17 cellular contexts compared by ENCODE assay signal in genomic region chr12:84954415-84954814, GRCh38. TPM values are rescaled to one million over a fixed set of nuclear protein-coding genes. Genes with fewer than 3 reads are reported as not detected.
DNase-seq lines count a peak whose midpoint lies in the region; ATAC-seq and TF ChIP-seq lines count a peak whose summit lies in the region.
"Had no signal": no experiment of that assay in that cellular context is flagged by ENCODE, and none has a peak within 500 bp of the region (broad histone marks: within the 10 kb centered on the region; RNA-seq: fewer than 3 reads in every experiment).

No MANE protein-coding gene starts in this region.

- peak; percentile 13 for DNase-seq in epithelial cell of esophagus (ENCODE audit: low read depth)
- DNase-seq in RKO (ENCODE audit: low spot score), result no peak
- no peak for DNase-seq in posterior vena cava (ENCODE audit: low spot score)
- DNase-seq: ACHN; BE2C; C1 segment of cervical spinal cord; Caco-2; CD4-positive, CD25-positive, alpha-beta regulatory T cell; H9; Karpas-422; KBM-7 had no signal

- H3K4me3 ChIP-seq in epithelial cell of esophagus (ENCODE audit: low read length), result no peak overlapping the region

- ATAC-seq in GM19351 (IDR thresholded peaks at IDR 0.05; ENCODE audit: unreplicated experiment) (peak; percentile 53), HG02870 (IDR thresholded peaks at IDR 0.05; ENCODE audit: unreplicated experiment) (peak; percentile 63), HG03469 (IDR thresholded peaks at IDR 0.05; ENCODE audit: unreplicated experiment) (peak; percentile 53), GM19324 (IDR thresholded peaks at IDR 0.05; ENCODE audit: low FRiP score, unreplicated experiment) (no peak)
- ATAC-seq: HepG2 had no signal

- TF ChIP-seq CTCF in epithelial cell of esophagus (IDR thresholded peaks at IDR 0.05; ENCODE audit: insufficient read depth, low read depth, low read length, missing control alignments), result no peak

- intact Hi-C loops in posterior vena cava (cut with DNase I), result no loop called here

RNA-seq across cellular contexts. Expression of gene SLC6A15, which starts 41.8 kb away (rescaled TPM):
- total RNA-seq in posterior vena cava, result under 1 TPM; 0.24 to 0.97 TPM
- total RNA-seq: A172; Caco-2; CD4-positive, CD25-positive, alpha-beta regulatory T cell; HepG2 had no signal
